Comparison of ENCODE assay signal across 10 cellular contexts in genomic region chr1:234770924-234771540, GRCh38.
A peak's percentile ranks its signal among the peaks of the same experiment; 100 is the strongest.
DNase-seq lines count a peak whose midpoint lies in the region; ATAC-seq lines count a peak whose summit lies in the region.
"Had no signal": no experiment of that assay in that cellular context is flagged by ENCODE, and none has a peak within 500 bp of the region (broad histone marks: within the 10 kb centered on the region; RNA-seq: fewer than 3 reads in every experiment).

No MANE protein-coding gene starts in this region.

- intact Hi-C loops in activated naive CD4-positive, alpha-beta T cell treated with anti-CD3 and anti-CD28 coated beads for 36 hours (cut with micrococcal nuclease), result loop anchor here (5.0 kb wide), 1 partner anchor 364 kb away; no protein-coding TSS in a partner anchor

- CTCF ChIA-PET in activated naive CD4-positive, alpha-beta T cell treated with anti-CD3 and anti-CD28 coated beads for 36 hours (lab: Charles Lee), result interaction anchor here (1.0 kb wide), 2 partner anchors 16 to 313 kb away, joined by 3 read pairs; no protein-coding TSS in a partner anchor
- CTCF ChIA-PET in activated CD8-positive, alpha-beta memory T cell treated with anti-CD3 and anti-CD28 coated beads, Interleukin-2, amount 10 ng/mL, durations not matched to agents 7 days and 5 days (lab: Charles Lee), result interaction anchor here (1.8 to 2.5 kb wide), 4 partner anchors 7 to 313 kb away, joined by 3 to 7 read pairs (median 6); no protein-coding TSS in a partner anchor

- no peak overlapping the region for H3K4me3 Mint-ChIP-seq in activated naive CD4-positive, alpha-beta T cell treated with anti-CD3 and anti-CD28 coated beads for 36 hours
- H3K4me3 Mint-ChIP-seq in activated CD8-positive, alpha-beta memory T cell treated with anti-CD3 and anti-CD28 coated beads, Interleukin-2, amount 10 ng/mL, durations not matched to agents 7 days and 5 days, result no peak overlapping the region
- H3K4me3 Mint-ChIP-seq in memory B cell, result no peak overlapping the region

- no peak for DNase-seq in activated naive CD4-positive, alpha-beta T cell treated with anti-CD3 and anti-CD28 coated beads for 36 hours
- no peak for DNase-seq in activated naive CD4-positive, alpha-beta T cell (lab: John Stamatoyannopoulos, UW)
- DNase-seq in activated CD8-positive, alpha-beta memory T cell treated with anti-CD3 and anti-CD28 coated beads, Interleukin-2, amount 10 ng/mL, durations not matched to agents 7 days and 5 days, result peak; percentile 31
- DNase-seq in memory B cell (ENCODE audit: low spot score in 2 of 2), result no peak
- no peak for DNase-seq in NCI-H146 (lab: John Stamatoyannopoulos, UW)
- no peak for DNase-seq in amygdala (lab: John Stamatoyannopoulos, UW)
- no peak for DNase-seq in AG20443 (ENCODE audit: low spot score)
- DNase-seq: midbrain, spleen had no signal

- peaks cover 0 to 4% (median 1%) of the 10 kb centered on the region in 5 donors for H3K9me3 ChIP-seq in subcutaneous abdominal adipose tissue (ENCODE audit: control insufficient read depth in 5 of 5, low read length in 5 of 5)
- H3K9me3 ChIP-seq: spleen had no signal

- ATAC-seq in activated CD8-positive, alpha-beta memory T cell treated with anti-CD3 and anti-CD28 coated beads, Interleukin-2, amount 10 ng/mL, durations not matched to agents 7 days and 5 days, result no peak
- no peak for ATAC-seq in memory B cell (ENCODE audit: low read depth)

- peaks cover 3% of the 10 kb centered on the region for H3K36me3 Mint-ChIP-seq in activated naive CD4-positive, alpha-beta T cell treated with anti-CD3 and anti-CD28 coated beads for 36 hours (ENCODE audit: low read depth)
- peaks cover 2% of the 10 kb centered on the region for H3K36me3 Mint-ChIP-seq in activated CD8-positive, alpha-beta memory T cell treated with anti-CD3 and anti-CD28 coated beads, Interleukin-2, amount 10 ng/mL, durations not matched to agents 7 days and 5 days
- peaks cover 2% of the 10 kb centered on the region for H3K36me3 Mint-ChIP-seq in memory B cell

- peaks cover 6% of the 10 kb centered on the region for H3K9me3 Mint-ChIP-seq in activated naive CD4-positive, alpha-beta T cell treated with anti-CD3 and anti-CD28 coated beads for 36 hours
- no peaks in the 10 kb centered on the region for H3K9me3 Mint-ChIP-seq in activated CD8-positive, alpha-beta memory T cell treated with anti-CD3 and anti-CD28 coated beads, Interleukin-2, amount 10 ng/mL, durations not matched to agents 7 days and 5 days (ENCODE audit: low read depth)
- H3K9me3 Mint-ChIP-seq in memory B cell, result peaks cover 2% of the 10 kb centered on the region

- H3K9ac ChIP-seq in subcutaneous abdominal adipose tissue (ENCODE audit: low read length in 5 of 5), result no peak overlapping the region

- H3K27me3 Mint-ChIP-seq in activated naive CD4-positive, alpha-beta T cell treated with anti-CD3 and anti-CD28 coated beads for 36 hours (ENCODE audit: low read depth), result no peaks in the 10 kb centered on the region
- H3K27me3 Mint-ChIP-seq in activated CD8-positive, alpha-beta memory T cell treated with anti-CD3 and anti-CD28 coated beads, Interleukin-2, amount 10 ng/mL, durations not matched to agents 7 days and 5 days, result no peaks in the 10 kb centered on the region
- no peaks in the 10 kb centered on the region for H3K27me3 Mint-ChIP-seq in memory B cell

- H3K4me1 Mint-ChIP-seq in activated naive CD4-positive, alpha-beta T cell treated with anti-CD3 and anti-CD28 coated beads for 36 hours (ENCODE audit: low read depth), result peaks cover 64% of the 10 kb centered on the region
- peaks cover 44% of the 10 kb centered on the region for H3K4me1 Mint-ChIP-seq in activated CD8-positive, alpha-beta memory T cell treated with anti-CD3 and anti-CD28 coated beads, Interleukin-2, amount 10 ng/mL, durations not matched to agents 7 days and 5 days
- H3K4me1 Mint-ChIP-seq in memory B cell, result peaks cover 32% of the 10 kb centered on the region

- no peak overlapping the region for H3K4me3 ChIP-seq in subcutaneous abdominal adipose tissue (ENCODE audit: low read depth in 1 of 5, low read length in 5 of 5)

- H3K27ac ChIP-seq in subcutaneous abdominal adipose tissue (ENCODE audit: low read depth, low read length), result peak overlapping the region; percentile 20

- H3K27ac Mint-ChIP-seq in activated naive CD4-positive, alpha-beta T cell treated with anti-CD3 and anti-CD28 coated beads for 36 hours, result peak overlapping the region; percentile 92
- peak overlapping the region; percentile 56 for H3K27ac Mint-ChIP-seq in activated CD8-positive, alpha-beta memory T cell treated with anti-CD3 and anti-CD28 coated beads, Interleukin-2, amount 10 ng/mL, durations not matched to agents 7 days and 5 days
- H3K27ac Mint-ChIP-seq in memory B cell, result peak overlapping the region; percentile 96

- H3K36me3 ChIP-seq in subcutaneous abdominal adipose tissue (ENCODE audit: control insufficient read depth in 5 of 5, insufficient read depth in 5 of 5, low read length in 5 of 5), result no peaks in the 10 kb centered on the region
- H3K36me3 ChIP-seq: spleen had no signal

- H3K4me1 ChIP-seq in subcutaneous abdominal adipose tissue (ENCODE audit: control insufficient read depth in 5 of 5, insufficient read depth in 5 of 5, low read length in 5 of 5), result peaks cover 0 to 13% (median 10%) of the 10 kb centered on the region in 5 donors

- peaks cover 0 to 3% (median 0%) of the 10 kb centered on the region in 5 donors for H3K27me3 ChIP-seq in subcutaneous abdominal adipose tissue (ENCODE audit: control insufficient read depth in 5 of 5, insufficient read depth in 4 of 5, low read length in 5 of 5)
- H3K27me3 ChIP-seq: spleen had no signal
